1 cellular context compared by ENCODE assay signal in genomic region chr17:44331249-44331760, GRCh38.
TF ChIP-seq lines count a peak whose summit lies in the region.

No MANE protein-coding gene starts in this region.

TF ChIP-seq in HepG2, 621 proteins besides CTCF, POLR2A, EP300 and RAD21 (continued from another document):
- no peak for TF ChIP-seq TFDP1 (CRISPR knock-in tag; IDR thresholded peaks at IDR 0.05; ENCODE audit: borderline replicate concordance)
- TF ChIP-seq ZNF580 (CRISPR knock-in tag; IDR thresholded peaks at IDR 0.05; ENCODE audit: borderline replicate concordance, low read depth): no peak
- peak; percentile 64; the same call in 1 of the 2 replicates for TF ChIP-seq REPIN1 (CRISPR knock-in tag; IDR thresholded peaks at IDR 0.05; ENCODE audit: borderline replicate concordance, low read depth)
- TF ChIP-seq CEBPZ (IDR thresholded peaks at IDR 0.05; ENCODE audit: low read length): no peak
- no peak for TF ChIP-seq ZFY (CRISPR knock-in tag; IDR thresholded peaks at IDR 0.05)
- TF ChIP-seq ZNF709 (CRISPR knock-in tag; IDR thresholded peaks at IDR 0.05): no peak
- no peak for TF ChIP-seq RBM39 (IDR thresholded peaks at IDR 0.05; ENCODE audit: low read depth, low read length, poor library complexity, severe bottlenecking)
- TF ChIP-seq BORCS8-MEF2B (CRISPR knock-in tag; IDR thresholded peaks at IDR 0.05): no peak
- TF ChIP-seq ZBTB4 (CRISPR knock-in tag; IDR thresholded peaks at IDR 0.05; ENCODE audit: borderline replicate concordance): no peak
- TF ChIP-seq ZNF670 (CRISPR knock-in tag; IDR thresholded peaks at IDR 0.05; ENCODE audit: borderline replicate concordance): no peak
- TF ChIP-seq ZBED4 (CRISPR knock-in tag; IDR thresholded peaks at IDR 0.05; ENCODE audit: borderline replicate concordance): 0 out of 2 replicates have a peak, but pooled peaks have one; percentile 17
- 0 out of 2 replicates have a peak, but pooled peaks have one; percentile 60 for TF ChIP-seq ZSCAN9 (CRISPR knock-in tag; IDR thresholded peaks at IDR 0.05; ENCODE audit: borderline replicate concordance)
- TF ChIP-seq ZFP91 (CRISPR knock-in tag; IDR thresholded peaks at IDR 0.05; ENCODE audit: borderline replicate concordance): no peak
- TF ChIP-seq ATAD3A (CRISPR knock-in tag; IDR thresholded peaks at IDR 0.05): no peak
- no peak for TF ChIP-seq U2AF1 (optimal IDR thresholded peaks at IDR 0.05; ENCODE audit: low read depth, low read length)
- TF ChIP-seq XRCC5 (optimal IDR thresholded peaks at IDR 0.05; ENCODE audit: low read length): peak; percentile 71
- 0 out of 2 replicates have a peak, but pooled peaks have one; percentile 10 for TF ChIP-seq PBX2 (CRISPR knock-in tag; IDR thresholded peaks at IDR 0.05)
- TF ChIP-seq MEF2D (CRISPR knock-in tag; IDR thresholded peaks at IDR 0.05): 0 out of 2 replicates have a peak, but pooled peaks have one; percentile 29
- peak; percentile 29; the same call in 1 of the 2 replicates for TF ChIP-seq ARID5B (CRISPR knock-in tag; IDR thresholded peaks at IDR 0.05)
- 0 out of 2 replicates have a peak, but pooled peaks have one; percentile 29 for TF ChIP-seq GATAD1 (CRISPR knock-in tag; IDR thresholded peaks at IDR 0.05)
- TF ChIP-seq HNF1B (CRISPR knock-in tag; IDR thresholded peaks at IDR 0.05): 0 out of 2 replicates have a peak, but pooled peaks have one; percentile 16
- TF ChIP-seq ZSCAN25 (CRISPR knock-in tag; IDR thresholded peaks at IDR 0.05): no peak
- TF ChIP-seq ZNF337 (CRISPR knock-in tag; IDR thresholded peaks at IDR 0.05; ENCODE audit: borderline replicate concordance, low read depth): peak; percentile 41; the same call in 1 of the 2 replicates
